1 cellular context compared by ENCODE assay signal in genomic region chr16:80580109-80580832, GRCh38.
TF ChIP-seq lines count a peak whose summit lies in the region.

No MANE protein-coding gene starts in this region.

TF ChIP-seq in HepG2, 621 proteins besides CTCF, POLR2A, EP300 and RAD21:
- TF ChIP-seq ZNF749 (CRISPR knock-in tag; IDR thresholded peaks at IDR 0.05; ENCODE audit: borderline replicate concordance) = no peak
- no peak for TF ChIP-seq HOXD1 (CRISPR knock-in tag; IDR thresholded peaks at IDR 0.05)
- TF ChIP-seq CEBPZ (IDR thresholded peaks at IDR 0.05; ENCODE audit: low read length) = no peak
- no peak for TF ChIP-seq ZBTB34 (CRISPR knock-in tag; IDR thresholded peaks at IDR 0.05)
- no peak for TF ChIP-seq ZNF672 (CRISPR knock-in tag; IDR thresholded peaks at IDR 0.05)
- no peak for TF ChIP-seq TEF (CRISPR knock-in tag; IDR thresholded peaks at IDR 0.05)
- no peak for TF ChIP-seq MAFG (CRISPR knock-in tag; IDR thresholded peaks at IDR 0.05)
- no peak for TF ChIP-seq ZBTB2 (CRISPR knock-in tag; IDR thresholded peaks at IDR 0.05; ENCODE audit: low read depth)
- no peak for TF ChIP-seq TRAFD1 (CRISPR knock-in tag; IDR thresholded peaks at IDR 0.05; ENCODE audit: borderline replicate concordance)
- no peak for TF ChIP-seq ZNF143 (CRISPR knock-in tag; IDR thresholded peaks at IDR 0.05)
- no peak for TF ChIP-seq ZNF615 (CRISPR knock-in tag; IDR thresholded peaks at IDR 0.05; ENCODE audit: borderline replicate concordance)
- TF ChIP-seq RFX1 (IDR thresholded peaks at IDR 0.05) = no peak
- no peak for TF ChIP-seq BORCS8-MEF2B (CRISPR knock-in tag; IDR thresholded peaks at IDR 0.05)
- no peak for TF ChIP-seq ZNF30 (CRISPR knock-in tag; IDR thresholded peaks at IDR 0.05)
- no peak for TF ChIP-seq CBX1 (IDR thresholded peaks at IDR 0.05; ENCODE audit: low read depth)
